In the genomic region with DNA sequence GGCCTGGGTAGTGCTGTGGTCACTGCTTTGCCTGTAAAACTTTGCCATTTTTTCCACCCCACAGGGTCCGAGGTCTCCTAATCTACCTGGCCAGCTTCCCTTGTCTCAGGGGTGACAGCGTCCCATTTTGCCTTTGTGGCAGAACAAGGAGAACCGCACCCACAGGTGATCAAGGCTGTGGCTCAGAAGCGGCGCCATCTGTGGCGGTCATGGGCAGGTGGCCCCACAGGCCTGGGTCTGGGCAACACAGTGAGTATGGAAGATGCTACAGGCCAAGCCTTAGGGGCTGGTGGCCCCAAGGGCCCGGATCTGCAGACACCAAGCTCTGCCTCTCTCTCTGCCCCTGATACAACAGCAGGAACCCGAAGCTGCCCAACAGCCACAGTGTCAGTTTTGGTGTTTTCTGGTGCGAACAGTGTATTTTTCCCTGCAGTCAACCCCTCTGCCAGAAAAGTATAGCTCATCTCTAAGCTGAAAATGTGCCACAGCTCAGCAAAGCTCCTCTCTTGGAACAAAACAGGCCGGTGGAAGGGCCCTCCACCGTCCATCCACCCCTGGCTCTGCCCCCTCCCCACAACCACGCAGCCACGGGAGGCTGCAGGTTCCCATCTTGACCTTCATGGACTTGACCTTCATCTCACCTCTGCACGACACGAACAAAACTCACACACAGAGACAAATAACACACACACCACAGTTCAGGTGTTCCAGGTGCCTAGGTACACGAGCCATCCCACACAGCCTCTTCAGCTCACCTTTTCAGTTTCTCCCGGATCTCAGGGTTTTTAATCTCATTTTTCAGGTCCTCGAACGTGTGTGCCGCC, we compare ENCODE assay signal across 12 cellular contexts.
"Had no signal": no experiment of that assay in that cellular context is flagged by ENCODE, and none has a peak within 500 bp of the region (broad histone marks: within the 10 kb centered on the region; RNA-seq: fewer than 3 reads in every experiment).

No MANE protein-coding gene starts in this region.

- H3K27me3 Mint-ChIP-seq: activated CD8-positive, alpha-beta memory T cell treated with anti-CD3 and anti-CD28 coated beads, Interleukin-2, amount 10 ng/mL, durations not matched to agents 7 days and 5 days; activated naive CD8-positive, alpha-beta T cell treated with anti-CD3 and anti-CD28 coated beads for 36 hours had no signal

- ATAC-seq: activated CD4-positive, CD25-positive, alpha-beta regulatory T cell treated with anti-CD3 and anti-CD28 coated beads, Interleukin-2, amount 50 U/mL, for 24 hours; activated CD8-positive, alpha-beta memory T cell treated with anti-CD3 and anti-CD28 coated beads, Interleukin-2, amount 10 ng/mL, durations not matched to agents 7 days and 5 days had no signal

- H3K27ac ChIP-seq: esophagus muscularis mucosa, ovary, stomach, thyroid gland had no signal

- H3K4me3 Mint-ChIP-seq: activated CD8-positive, alpha-beta memory T cell treated with anti-CD3 and anti-CD28 coated beads, Interleukin-2, amount 10 ng/mL, durations not matched to agents 7 days and 5 days; activated naive CD8-positive, alpha-beta T cell treated with anti-CD3 and anti-CD28 coated beads for 36 hours; nephron had no signal

- H3K4me1 Mint-ChIP-seq: activated CD8-positive, alpha-beta memory T cell treated with anti-CD3 and anti-CD28 coated beads, Interleukin-2, amount 10 ng/mL, durations not matched to agents 7 days and 5 days; activated naive CD8-positive, alpha-beta T cell treated with anti-CD3 and anti-CD28 coated beads for 36 hours had no signal

- H3K4me3 ChIP-seq: esophagus muscularis mucosa, ovary, stomach, thyroid gland had no signal

- H3K9me3 ChIP-seq: esophagus muscularis mucosa, ovary, stomach, thyroid gland had no signal

- H3K27me3 ChIP-seq: esophagus muscularis mucosa, ovary, stomach, thyroid gland had no signal

- DNase-seq: activated CD4-positive, alpha-beta T cell treated with anti-CD3 and anti-CD28 coated beads, Interleukin-2, amount 50 U/mL, for 4 hours; activated CD8-positive, alpha-beta memory T cell treated with anti-CD3 and anti-CD28 coated beads, Interleukin-2, amount 10 ng/mL, durations not matched to agents 7 days and 5 days; activated gamma-delta T cell treated with Interleukin-2 at 50 U/mL for 16 hours; activated naive CD8-positive, alpha-beta T cell treated with anti-CD3 and anti-CD28 coated beads for 36 hours; activated T-cell treated with anti-CD3 and anti-CD28 coated beads, Interleukin-2, amount 50 U/mL, for 48 hours; stimulated activated CD4-positive, alpha-beta T cell treated with anti-CD3 and anti-CD28 coated beads, Interleukin-4, amount 100 ng/mL, for 4 hours; stomach; thyroid gland had no signal

- H3K36me3 Mint-ChIP-seq: activated CD8-positive, alpha-beta memory T cell treated with anti-CD3 and anti-CD28 coated beads, Interleukin-2, amount 10 ng/mL, durations not matched to agents 7 days and 5 days; activated naive CD8-positive, alpha-beta T cell treated with anti-CD3 and anti-CD28 coated beads for 36 hours had no signal

- H3K9me3 Mint-ChIP-seq: activated naive CD8-positive, alpha-beta T cell treated with anti-CD3 and anti-CD28 coated beads for 36 hours; nephron had no signal

- H3K27ac Mint-ChIP-seq: activated CD8-positive, alpha-beta memory T cell treated with anti-CD3 and anti-CD28 coated beads, Interleukin-2, amount 10 ng/mL, durations not matched to agents 7 days and 5 days; activated naive CD8-positive, alpha-beta T cell treated with anti-CD3 and anti-CD28 coated beads for 36 hours had no signal
